In the genomic region with DNA sequence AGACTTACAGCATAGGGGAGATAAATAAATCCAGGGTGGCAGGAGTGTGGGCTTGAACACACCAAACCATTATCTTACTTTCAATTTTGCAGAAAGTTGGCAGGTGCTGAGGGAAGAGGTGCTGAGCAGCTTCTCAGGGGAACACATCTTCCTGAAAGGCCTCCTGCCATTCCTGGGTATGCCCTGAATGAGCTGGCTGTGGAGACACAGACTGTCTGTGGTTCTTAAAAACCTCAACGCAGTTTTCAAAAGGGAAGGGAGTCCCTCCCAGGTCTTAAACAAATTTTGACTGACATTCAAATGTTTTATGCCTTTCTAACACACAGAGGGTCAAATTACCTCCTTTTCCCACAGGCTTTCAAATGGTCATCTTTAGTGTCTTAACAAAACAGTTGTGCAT, we compare ENCODE assay signal across 11 cellular contexts.
DNase-seq lines count a peak whose midpoint lies in the region; ATAC-seq and TF ChIP-seq lines count a peak whose summit lies in the region.
"Had no signal": no experiment of that assay in that cellular context is flagged by ENCODE, and none has a peak within 500 bp of the region (broad histone marks: within the 10 kb centered on the region; RNA-seq: fewer than 3 reads in every experiment).

No MANE protein-coding gene starts in this region.

- peak overlapping the region; percentile 6 for H4K8ac ChIP-seq in neuronal stem cell (ENCODE audit: low read depth, low read length)

- peaks cover 30% of the 10 kb centered on the region for H3K4me1 ChIP-seq in OCI-LY3 (ENCODE audit: low read length)
- peaks cover 0 to 4% of the 10 kb centered on the region in 2 donors for H3K4me1 ChIP-seq in neuronal stem cell (ENCODE audit: control insufficient read depth in 2 of 2, insufficient read depth in 1 of 2, low read depth in 1 of 2, low read length in 2 of 2)

- H3K9me3 ChIP-seq in OCI-LY3 (ENCODE audit: insufficient read depth, low read length) (no peaks in the 10 kb centered on the region), neuronal stem cell (replicated peaks in 1 of 2; ENCODE audit: control insufficient read depth in 2 of 2, insufficient read depth in 1 of 2, low read depth in 1 of 2, low read length in 2 of 2) (no peaks in the 10 kb centered on the region)
- H3K9me3 ChIP-seq: MG63 had no signal

- H3K79me1 ChIP-seq in neuronal stem cell (ENCODE audit: low read depth, low read length) = no peaks in the 10 kb centered on the region

- ATAC-seq in GM19023 (IDR thresholded peaks at IDR 0.05; ENCODE audit: unreplicated experiment) = peak; percentile 10
- ATAC-seq in HG02678 (IDR thresholded peaks at IDR 0.05; ENCODE audit: unreplicated experiment) = peak; percentile 29
- ATAC-seq in HG02973 (IDR thresholded peaks at IDR 0.05; ENCODE audit: unreplicated experiment) = no peak

- no peak overlapping the region for H2BK12ac ChIP-seq in neuronal stem cell (ENCODE audit: low read length)

- H2AK5ac ChIP-seq in neuronal stem cell (ENCODE audit: low read depth, low read length) = no peak overlapping the region

- H2BK15ac ChIP-seq in neuronal stem cell (ENCODE audit: low read length) = no peak overlapping the region

- H3K4me3 ChIP-seq in OCI-LY3 (ENCODE audit: low read length) (peak overlapping the region; percentile 53), neuronal stem cell (ENCODE audit: low read length in 2 of 2) (no peak overlapping the region)
- H3K4me3 ChIP-seq: MG63 had no signal

- H3K4ac ChIP-seq in neuronal stem cell (ENCODE audit: low read length) = no peak overlapping the region

- H3K4me2 ChIP-seq in OCI-LY3 (ENCODE audit: low read length) (peak overlapping the region; percentile 73), neuronal stem cell (ENCODE audit: insufficient read depth, low read length, poor library complexity, severe bottlenecking) (no peak overlapping the region)

- H2BK5ac ChIP-seq in neuronal stem cell (ENCODE audit: low read length) = no peak overlapping the region

- H3K27me3 ChIP-seq in OCI-LY3 (ENCODE audit: low read depth, low read length) (peaks cover 59% of the 10 kb centered on the region), neuronal stem cell (ENCODE audit: control insufficient read depth in 3 of 3, insufficient read depth in 3 of 3, low read depth in 1 of 3, low read length in 3 of 3) (no peaks in the 10 kb centered on the region)
- H3K27me3 ChIP-seq: MG63 had no signal

- H3K79me2 ChIP-seq in OCI-LY3 (ENCODE audit: low read length) = no peaks in the 10 kb centered on the region

- no peaks in the 10 kb centered on the region for H4K20me1 ChIP-seq in OCI-LY3 (ENCODE audit: insufficient read depth, low read length)

- H3K23ac ChIP-seq in neuronal stem cell (ENCODE audit: low read depth, low read length, poor library complexity) = no peak overlapping the region

- no peak overlapping the region for H3K18ac ChIP-seq in neuronal stem cell (ENCODE audit: low read length)

- TF ChIP-seq CTCF in OCI-LY3 (IDR thresholded peaks at IDR 0.05; ENCODE audit: low read depth, low read length) = no peak

- DNase-seq in neuronal stem cell (ENCODE audit: low spot score) (no peak), SK-N-DZ (ENCODE audit: low spot score) (no peak)
- no peak for DNase-seq in NK-92 treated with Interleukin-12 subunit alpha and Interleukin-12 subunit beta, amount 100 ng/mL, for 24 hours (lab: John Stamatoyannopoulos, UW)
- DNase-seq: DMS79 treated with DMSO at 0.1 percent for 48 hours, natural killer cell, T1000 had no signal

- H3K36me3 ChIP-seq in OCI-LY3 (replicated peaks; ENCODE audit: low read depth, low read length) = no peaks in the 10 kb centered on the region
- no peaks in the 10 kb centered on the region for H3K36me3 ChIP-seq in neuronal stem cell (replicated peaks in 1 of 2; ENCODE audit: control insufficient read depth in 2 of 2, insufficient read depth in 2 of 2, low read length in 2 of 2)
- H3K36me3 ChIP-seq: MG63 had no signal

- no peak overlapping the region for H4K91ac ChIP-seq in neuronal stem cell (ENCODE audit: low read depth, low read length, poor library complexity)

- H3K9ac ChIP-seq in OCI-LY3 (ENCODE audit: low read length) (peak overlapping the region; percentile 36; the same call in 1 of the 2 replicates), neuronal stem cell (ENCODE audit: low read depth, low read length, poor library complexity) (no peak overlapping the region)

- H2AFZ ChIP-seq in OCI-LY3 (ENCODE audit: low read depth, low read length) (no peak overlapping the region), neuronal stem cell (ENCODE audit: low read length) (no peak overlapping the region)

- no CpG with 5 or more reads among the region's 1 CpG for WGBS in neuronal stem cell (ENCODE audit: extremely low coverage in 2 of 2, insufficient read length in 2 of 2, insufficient replicate concordance in 1 of 2), 2 donors

- no peak overlapping the region for H3K14ac ChIP-seq in neuronal stem cell (ENCODE audit: low read length)

- no peak overlapping the region for H2BK120ac ChIP-seq in neuronal stem cell (ENCODE audit: low read depth, low read length)

- H3K27ac ChIP-seq in OCI-LY3 (ENCODE audit: low read length) (peak overlapping the region; percentile 70), neuronal stem cell (replicated peaks; ENCODE audit: low read length) (no peak overlapping the region)
